Comparison of ENCODE assay signal across 8 cellular contexts in genomic region chr5:139788294-139788875, GRCh38. TPM values are rescaled to one million over a fixed set of nuclear protein-coding genes. Genes with fewer than 3 reads are reported as not detected.
DNase-seq lines count a peak whose midpoint lies in the region; ATAC-seq and TF ChIP-seq lines count a peak whose summit lies in the region.

No MANE protein-coding gene starts in this region.

- TF ChIP-seq CTCF in choroid plexus epithelial cell (conservative IDR thresholded peaks at IDR 0.05; ENCODE audit: low read depth, low read length) (no peak), testis (IDR thresholded peaks at IDR 0.05) (no peak)

- peaks cover 19% of the 10 kb centered on the region for H3K27me3 Mint-ChIP-seq in activated CD4-positive, alpha-beta T cell treated with anti-CD3 and anti-CD28 coated beads for 36 hours

- POLR2A ChIA-PET in activated CD4-positive, alpha-beta T cell treated with anti-CD3 and anti-CD28 coated beads for 36 hours (lab: Charles Lee): no interaction called here

- H3K9me3 Mint-ChIP-seq in activated CD4-positive, alpha-beta T cell treated with anti-CD3 and anti-CD28 coated beads for 36 hours (ENCODE audit: low read depth): no peaks in the 10 kb centered on the region

- H3K4me3 ChIP-seq in choroid plexus epithelial cell (ENCODE audit: low read depth, low read length) (peak overlapping the region; percentile 66), testis (peak overlapping the region; percentile 51 to 64)

- peaks cover 3% of the 10 kb centered on the region for H3K4me1 Mint-ChIP-seq in activated CD4-positive, alpha-beta T cell treated with anti-CD3 and anti-CD28 coated beads for 36 hours

- H3K36me3 Mint-ChIP-seq in activated CD4-positive, alpha-beta T cell treated with anti-CD3 and anti-CD28 coated beads for 36 hours (ENCODE audit: low read depth): no peaks in the 10 kb centered on the region

- no peak for TF ChIP-seq POLR2A in testis (IDR thresholded peaks at IDR 0.05)

- WGBS in testis, 2 donors: 25% methylated on average over 32 of the region's 32 CpGs; no CpG with 5 or more reads in 1 of the 2 donors

- no peaks in the 10 kb centered on the region for H3K27me3 ChIP-seq in testis

- no peaks in the 10 kb centered on the region for H3K9me3 ChIP-seq in testis

- no peaks in the 10 kb centered on the region for H3K36me3 ChIP-seq in testis (ENCODE audit: low read depth, missing control alignments)

- CTCF ChIA-PET in activated CD4-positive, alpha-beta T cell treated with anti-CD3 and anti-CD28 coated beads for 36 hours (lab: Charles Lee): interaction anchor here (0.8 to 7.4 kb wide), 10 partner anchors 10 to 371 kb away, joined by 3 to 186 read pairs (median 14); no protein-coding TSS in a partner anchor

- intact Hi-C loops in activated CD4-positive, alpha-beta T cell treated with anti-CD3 and anti-CD28 coated beads for 36 hours (cut with DNase I, micrococcal nuclease): no loop called here
- intact Hi-C loops in testis (cut with DNase I; ENCODE audit: low total_unique reads): loop anchor here (5.0 to 10.0 kb wide), 2 partner anchors 179 to 366 kb away; no protein-coding TSS in a partner anchor

- ATAC-seq in activated CD4-positive, alpha-beta T cell treated with anti-CD3 and anti-CD28 coated beads for 36 hours: no peak
- ATAC-seq in GM18858 (IDR thresholded peaks at IDR 0.05; ENCODE audit: unreplicated experiment): no peak

- H3K27ac Mint-ChIP-seq in activated CD4-positive, alpha-beta T cell treated with anti-CD3 and anti-CD28 coated beads for 36 hours: no peak overlapping the region

- peak overlapping the region; percentile 24 to 78 for H3K27ac ChIP-seq in testis

- peaks cover 17% of the 10 kb centered on the region for H3K4me1 ChIP-seq in testis

- no peak for DNase-seq in activated CD4-positive, alpha-beta T cell treated with anti-CD3 and anti-CD28 coated beads for 36 hours
- no peak for DNase-seq in activated CD4-positive, alpha-beta T cell treated with anti-CD3 and anti-CD28 coated beads, Interleukin-2, amount 50 U/mL, for 4 hours
- DNase-seq in choroid plexus epithelial cell (ENCODE audit: low read depth) (no peak), medulla oblongata (ENCODE audit: extremely low spot score) (peak; percentile 95), testis (peak; percentile 37), germinal center (ENCODE audit: low spot score) (no peak)
- no peak for DNase-seq in activated CD8-positive, alpha-beta memory T cell treated with anti-CD3 and anti-CD28 coated beads, Interleukin-2, amount 50 U/mL, for 4 hours

- H3K4me3 Mint-ChIP-seq in activated CD4-positive, alpha-beta T cell treated with anti-CD3 and anti-CD28 coated beads for 36 hours: peak overlapping the region; percentile 73

RNA-seq across cellular contexts. Expression of gene PSD2, which starts 7.2 kb away (rescaled TPM):
- not detected for total RNA-seq in activated CD4-positive, alpha-beta T cell treated with anti-CD3 and anti-CD28 coated beads for 36 hours
- total RNA-seq in testis: 1 to 10 TPM; 1.9 to 2.0 TPM
- polyA plus RNA-seq in testis (ENCODE audit: insufficient read depth, low read depth, low replicate concordance): 1.6 TPM

Comparison
In these comparisons a context has a peak if more than half of its experiments do, and no peak if none do; other contexts are left out.
1. DNase-seq: peak in medulla oblongata (single experiment) and testis (single experiment); none in activated CD4-positive, alpha-beta T cell treated with anti-CD3 and anti-CD28 coated beads for 36 hours (single experiment), activated CD4-positive, alpha-beta T cell treated with anti-CD3 and anti-CD28 coated beads, Interleukin-2, amount 50 U/mL, for 4 hours (0 of 2), choroid plexus epithelial cell (single experiment), activated CD8-positive, alpha-beta memory T cell treated with anti-CD3 and anti-CD28 coated beads, Interleukin-2, amount 50 U/mL, for 4 hours (single experiment) and germinal center (single experiment).